Comparison of ENCODE assay signal across 12 cellular contexts in genomic region chr3:85141-85540, GRCh38.
DNase-seq lines count a peak whose midpoint lies in the region; TF ChIP-seq lines count a peak whose summit lies in the region.
"Had no signal": no experiment of that assay in that cellular context is flagged by ENCODE, and none has a peak within 500 bp of the region (broad histone marks: within the 10 kb centered on the region; RNA-seq: fewer than 3 reads in every experiment).

No MANE protein-coding gene starts in this region.

- no peak overlapping the region for H3K4me3 ChIP-seq in SK-N-SH (ENCODE audit: low read depth in 2 of 2, low read length in 1 of 2)
- H3K4me3 ChIP-seq in tibial nerve = no peak overlapping the region
- H3K4me3 ChIP-seq: A549, GM12878, GM23248 had no signal

- no peaks in the 10 kb centered on the region for H3K79me2 ChIP-seq in SK-N-SH (ENCODE audit: insufficient read depth)

- TF ChIP-seq RAD21 in SK-N-SH (IDR thresholded peaks at IDR 0.05; ENCODE audit: low read length) = no peak

- no peaks in the 10 kb centered on the region for H4K20me1 ChIP-seq in SK-N-SH (ENCODE audit: insufficient read depth)

- TF ChIP-seq CTCF in SK-N-SH (IDR thresholded peaks at IDR 0.05) (no peak), tibial nerve (IDR thresholded peaks at IDR 0.05) (no peak)

- no peak overlapping the region for H2AFZ ChIP-seq in SK-N-SH (ENCODE audit: low read depth)
- H2AFZ ChIP-seq: GM23248 had no signal

- H3K4me2 ChIP-seq in SK-N-SH = no peak overlapping the region
- H3K4me2 ChIP-seq: A549 had no signal

- 5% methylated on average over 2 of the region's 2 CpGs for WGBS in SK-N-SH (ENCODE audit: low lambda C conversion rate)
- 87 to 88% methylated on average over 2 of the region's 2 CpGs for WGBS in tibial nerve, 2 donors

- no peaks in the 10 kb centered on the region for H3K9me2 ChIP-seq in SK-N-SH

- peaks cover 0 to 5% of the 10 kb centered on the region in 2 experiments; a peak in 1 of 4 replicates for H3K4me1 ChIP-seq in SK-N-SH (ENCODE audit: control insufficient read depth in 1 of 2, insufficient read depth in 2 of 2, low read depth in 1 of 2, low read length in 1 of 2)
- peaks cover 0 to 6% (median 0%) of the 10 kb centered on the region in 4 donors for H3K4me1 ChIP-seq in tibial nerve
- H3K4me1 ChIP-seq: A549, Caco-2 had no signal

- no peak overlapping the region for H3K9ac ChIP-seq in SK-N-SH
- H3K9ac ChIP-seq: GM23248 had no signal

- H3K36me3 ChIP-seq in SK-N-SH (replicated peaks in 1 of 2; ENCODE audit: control insufficient read depth in 1 of 2, insufficient read depth in 2 of 2, low read length in 1 of 2) = no peaks in the 10 kb centered on the region
- no peaks in the 10 kb centered on the region for H3K36me3 ChIP-seq in tibial nerve

- TF ChIP-seq POLR2A in tibial nerve (IDR thresholded peaks at IDR 0.05) = no peak

- peak in 1 of 2 experiments; percentile 47; a peak in 1 of 4 replicates for TF ChIP-seq EP300 in SK-N-SH (IDR thresholded peaks at IDR 0.05; ENCODE audit: borderline replicate concordance in 1 of 2, low read depth in 1 of 2, low read length in 1 of 2)
- no peak for TF ChIP-seq EP300 in tibial nerve (IDR thresholded peaks at IDR 0.05)

- H3K27ac ChIP-seq in SK-N-SH (ENCODE audit: low read depth in 2 of 2, low read length in 1 of 2) (no peak overlapping the region), tibial nerve (no peak overlapping the region)
- H3K27ac ChIP-seq: A549, GM23248 had no signal

- H3F3A ChIP-seq in SK-N-SH (replicated peaks; ENCODE audit: insufficient read depth) = no peaks in the 10 kb centered on the region

- H3K9me3 ChIP-seq in SK-N-SH (no peaks in the 10 kb centered on the region), tibial nerve (no peaks in the 10 kb centered on the region)
- H3K9me3 ChIP-seq: A549, Caco-2 had no signal

- CTCF ChIA-PET in SK-N-SH (lab: Yijun Ruan, JAX) = interaction anchor here (1.3 kb wide), 1 partner anchor 269 kb away, joined by 3 read pairs; no protein-coding TSS in a partner anchor

- POLR2A ChIA-PET in SK-N-SH (lab: Yijun Ruan, JAX) = interaction anchor here (0.6 kb wide), 1 partner anchor 96 kb away, joined by 3 read pairs; no protein-coding TSS in a partner anchor

- DNase-seq in D341Med (ENCODE audit: low spot score) = peak; percentile 67
- peak; percentile 89 to 92 for DNase-seq in NCI-H524 (lab: John Stamatoyannopoulos, UW)
- peak; percentile 20 for DNase-seq in SK-N-SH
- DNase-seq in tibial nerve (ENCODE audit: low spot score in 2 of 2) = no peak
- DNase-seq in activated naive CD4-positive, alpha-beta T cell treated with anti-CD3 and anti-CD28 coated beads, Interleukin-2, amount 50 U/mL, for 16 hours = no peak
- DNase-seq in occipital lobe (lab: John Stamatoyannopoulos, UW) = no peak
- DNase-seq: Caco-2; CD8-positive, alpha-beta T cell; DMS79; GM23248 had no signal

- H3K27me3 ChIP-seq in SK-N-SH (ENCODE audit: insufficient read depth) (no peaks in the 10 kb centered on the region), tibial nerve (no peaks in the 10 kb centered on the region)

TF ChIP-seq in SK-N-SH, 30 proteins besides CTCF, POLR2A, EP300 and RAD21:
- TF ChIP-seq RCOR1 (IDR thresholded peaks at IDR 0.05; ENCODE audit: low read length) (0 out of 2 replicates have a peak, but pooled peaks have one; percentile 37), GATA2 (CRISPR knock-in tag; IDR thresholded peaks at IDR 0.05) (peak; percentile 24; the same call in 1 of the 2 replicates), SIN3A (IDR thresholded peaks at IDR 0.05; ENCODE audit: borderline replicate concordance, low read depth, low read length) (no peak)
TF ChIP-seq in SK-N-SH: peak in this region for 2.

Comparison
In these comparisons a context has a peak if more than half of its experiments do, and no peak if none do; other contexts are left out.
1. DNase-seq: peak in D341Med (single experiment), NCI-H524 (2 of 2) and SK-N-SH (single experiment); none in tibial nerve (0 of 2), activated naive CD4-positive, alpha-beta T cell treated with anti-CD3 and anti-CD28 coated beads, Interleukin-2, amount 50 U/mL, for 16 hours (single experiment) and occipital lobe (single experiment).